Comparison of ENCODE assay signal across 38 cellular contexts in genomic region chr17:28618464-28618863, GRCh38.
"Had no signal": no experiment of that assay in that cellular context is flagged by ENCODE, and none has a peak within 500 bp of the region (broad histone marks: within the 10 kb centered on the region; RNA-seq: fewer than 3 reads in every experiment).

No MANE protein-coding gene starts in this region.

- DNase-seq: activated effector memory CD4-positive, alpha-beta T cell treated with Interleukin-2 at 50 U/mL for 16 hours; activated gamma-delta T cell; activated gamma-delta T cell treated with Interleukin-2 at 50 U/mL for 16 hours; activated naive CD4-positive, alpha-beta T cell; activated naive CD4-positive, alpha-beta T cell treated with anti-CD3 and anti-CD28 coated beads for 36 hours; activated naive CD4-positive, alpha-beta T cell treated with anti-CD3 and anti-CD28 coated beads, Interleukin-2, amount 10 ng/mL, durations not matched to agents 7 days and 5 days; activated naive CD4-positive, alpha-beta T cell treated with anti-CD3 and anti-CD28 coated beads, Interleukin-2, amount 50 U/mL, for 16 hours; activated naive CD4-positive, alpha-beta T cell treated with Interleukin-2 at 50 U/mL for 16 hours; activated naive CD8-positive, alpha-beta T cell treated with anti-CD3 and anti-CD28 coated beads, Interleukin-2, amount 10 ng/mL, durations not matched to agents 7 days and 5 days; activated T-cell treated with anti-CD3 and anti-CD28 coated beads for 4 hours; activated T-cell treated with anti-CD3 and anti-CD28 coated beads, Interleukin-2, amount 50 U/mL, for 1 hour; activated T-cell treated with anti-CD3 and anti-CD28 coated beads, Interleukin-2, amount 50 U/mL, for 24 hours; activated T-cell treated with anti-CD3 and anti-CD28 coated beads, Interleukin-2, amount 50 U/mL, for 4 hours; activated T-cell treated with anti-CD3 and anti-CD28 coated beads, Interleukin-2, amount 50 U/mL, for 48 hours; activated T-cell treated with anti-CD3 and anti-CD28 coated beads, Interleukin-2, amount 50 U/mL, for 72 hours; adrenal gland; amniotic stem cell; amygdala; anterior cingulate cortex; aorta; body of pancreas; brain microvascular endothelial cell; caudate nucleus; central memory CD4-positive, alpha-beta T cell; cerebellar nuclear complex had no signal

- H3K27me3 ChIP-seq: adrenal gland, ascending aorta, body of pancreas, brain microvascular endothelial cell, breast epithelium, cardiac muscle cell had no signal

- H3K4me1 Mint-ChIP-seq: activated naive CD4-positive, alpha-beta T cell treated with anti-CD3 and anti-CD28 coated beads, Interleukin-2, amount 10 ng/mL, durations not matched to agents 7 days and 5 days; activated naive CD8-positive, alpha-beta T cell treated with anti-CD3 and anti-CD28 coated beads, Interleukin-2, amount 10 ng/mL, durations not matched to agents 7 days and 5 days; activated T-helper 17 cell treated with anti-CD3 and anti-CD28 coated beads, Interleukin-2, amount 50 U/mL, for 72 hours; brain; central memory CD8-positive, alpha-beta T cell had no signal

- H3K9me3 ChIP-seq: adrenal gland, ascending aorta, body of pancreas, breast epithelium had no signal

- ATAC-seq: activated naive CD4-positive, alpha-beta T cell treated with anti-CD3 and anti-CD28 coated beads, Interleukin-2, amount 50 U/mL, for 72 hours; activated T-cell treated with anti-CD3 and anti-CD28 coated beads, Interleukin-2, amount 50 U/mL, for 4 hours; activated T-cell treated with anti-CD3 and anti-CD28 coated beads, Interleukin-2, amount 50 U/mL, for 72 hours; activated T-helper 17 cell treated with anti-CD3 and anti-CD28 coated beads, Interleukin-2, amount 50 U/mL, for 72 hours; body of pancreas had no signal

- H3K27me3 Mint-ChIP-seq: activated naive CD4-positive, alpha-beta T cell treated with anti-CD3 and anti-CD28 coated beads, Interleukin-2, amount 10 ng/mL, durations not matched to agents 7 days and 5 days; activated naive CD4-positive, alpha-beta T cell treated with anti-CD3 and anti-CD28 coated beads, Interleukin-2, amount 50 U/mL, for 24 hours; activated naive CD8-positive, alpha-beta T cell; activated naive CD8-positive, alpha-beta T cell treated with anti-CD3 and anti-CD28 coated beads, Interleukin-2, amount 10 ng/mL, durations not matched to agents 7 days and 5 days; activated T-cell treated with anti-CD3 and anti-CD28 coated beads, Interleukin-2, amount 50 U/mL, for 24 hours; activated T-helper 17 cell treated with anti-CD3 and anti-CD28 coated beads, Interleukin-2, amount 50 U/mL, for 72 hours; brain; central memory CD8-positive, alpha-beta T cell had no signal

- H3K27ac ChIP-seq: adrenal gland, ascending aorta, body of pancreas, brain microvascular endothelial cell, breast epithelium, cardiac muscle cell had no signal

- FAIRE-seq: astrocyte, bronchial epithelial cell had no signal

- H3K4me1 ChIP-seq: adrenal gland, ascending aorta, body of pancreas, breast epithelium had no signal

- H3K4me3 Mint-ChIP-seq: activated naive CD4-positive, alpha-beta T cell treated with anti-CD3 and anti-CD28 coated beads for 36 hours; activated naive CD4-positive, alpha-beta T cell treated with anti-CD3 and anti-CD28 coated beads, Interleukin-2, amount 10 ng/mL, durations not matched to agents 7 days and 5 days; activated naive CD4-positive, alpha-beta T cell treated with anti-CD3 and anti-CD28 coated beads, Interleukin-2, amount 50 U/mL, for 24 hours; activated naive CD8-positive, alpha-beta T cell; activated naive CD8-positive, alpha-beta T cell treated with anti-CD3 and anti-CD28 coated beads, Interleukin-2, amount 10 ng/mL, durations not matched to agents 7 days and 5 days; activated T-cell treated with anti-CD3 and anti-CD28 coated beads, Interleukin-2, amount 50 U/mL, for 24 hours; activated T-cell treated with anti-CD3 and anti-CD28 coated beads, Interleukin-2, amount 50 U/mL, for 4 hours; activated T-cell treated with anti-CD3 and anti-CD28 coated beads, Interleukin-2, amount 50 U/mL, for 72 hours; activated T-helper 1 cell treated with anti-CD3 and anti-CD28 coated beads, Interleukin-12 subunit alpha, Interleukin-12 subunit beta, Interleukin-2, Interleukin-4 antibody, amounts not matched to agents 30 ng/mL and 10 ng/mL and 1 ng/mL, durations not matched to agents 14 hours and 24 hours and 36 hours; activated T-helper 17 cell treated with anti-CD3 and anti-CD28 coated beads, Interleukin-2, amount 50 U/mL, for 72 hours; brain; central memory CD8-positive, alpha-beta T cell had no signal

- H3K4me3 ChIP-seq: adrenal gland, ascending aorta, body of pancreas, breast epithelium, cardiac muscle cell had no signal

- H3K9me3 Mint-ChIP-seq: activated naive CD4-positive, alpha-beta T cell treated with anti-CD3 and anti-CD28 coated beads for 36 hours; activated naive CD4-positive, alpha-beta T cell treated with anti-CD3 and anti-CD28 coated beads, Interleukin-2, amount 10 ng/mL, durations not matched to agents 7 days and 5 days; activated naive CD4-positive, alpha-beta T cell treated with anti-CD3 and anti-CD28 coated beads, Interleukin-2, amount 50 U/mL, for 24 hours; activated naive CD4-positive, alpha-beta T cell treated with anti-CD3 and anti-CD28 coated beads, Interleukin-2, amount 50 U/mL, for 72 hours; activated naive CD8-positive, alpha-beta T cell treated with anti-CD3 and anti-CD28 coated beads, Interleukin-2, amount 10 ng/mL, durations not matched to agents 7 days and 5 days; activated T-cell treated with anti-CD3 and anti-CD28 coated beads, Interleukin-2, amount 50 U/mL, for 24 hours; activated T-cell treated with anti-CD3 and anti-CD28 coated beads, Interleukin-2, amount 50 U/mL, for 4 hours; activated T-cell treated with anti-CD3 and anti-CD28 coated beads, Interleukin-2, amount 50 U/mL, for 72 hours; activated T-helper 1 cell treated with anti-CD3 and anti-CD28 coated beads, Interleukin-12 subunit alpha, Interleukin-12 subunit beta, Interleukin-2, Interleukin-4 antibody, amounts not matched to agents 30 ng/mL and 10 ng/mL and 1 ng/mL, durations not matched to agents 14 hours and 24 hours and 36 hours; activated T-helper 17 cell treated with anti-CD3 and anti-CD28 coated beads, Interleukin-2, amount 50 U/mL, for 72 hours; activated T-helper 2 cell treated with anti-CD3 and anti-CD28 coated beads, Interferon-gamma antibody, Interleukin-2, Interleukin-4, amounts not matched to agents 10 μg/mL and 5 μg/mL and 100 μg/mL, durations not matched to agents 14 hours and 24 hours and 36 hours; brain; central memory CD8-positive, alpha-beta T cell had no signal

- H3K27ac Mint-ChIP-seq: activated naive CD4-positive, alpha-beta T cell treated with anti-CD3 and anti-CD28 coated beads for 36 hours; activated naive CD4-positive, alpha-beta T cell treated with anti-CD3 and anti-CD28 coated beads, Interleukin-2, amount 10 ng/mL, durations not matched to agents 7 days and 5 days; activated naive CD4-positive, alpha-beta T cell treated with anti-CD3 and anti-CD28 coated beads, Interleukin-2, amount 50 U/mL, for 24 hours; activated naive CD4-positive, alpha-beta T cell treated with anti-CD3 and anti-CD28 coated beads, Interleukin-2, amount 50 U/mL, for 72 hours; activated naive CD8-positive, alpha-beta T cell; activated naive CD8-positive, alpha-beta T cell treated with anti-CD3 and anti-CD28 coated beads, Interleukin-2, amount 10 ng/mL, durations not matched to agents 7 days and 5 days; activated T-cell treated with anti-CD3 and anti-CD28 coated beads, Interleukin-2, amount 50 U/mL, for 24 hours; activated T-cell treated with anti-CD3 and anti-CD28 coated beads, Interleukin-2, amount 50 U/mL, for 72 hours; activated T-helper 1 cell treated with anti-CD3 and anti-CD28 coated beads, Interleukin-12 subunit alpha, Interleukin-12 subunit beta, Interleukin-2, Interleukin-4 antibody, amounts not matched to agents 30 ng/mL and 10 ng/mL and 1 ng/mL, durations not matched to agents 14 hours and 24 hours and 36 hours; activated T-helper 17 cell treated with anti-CD3 and anti-CD28 coated beads, Interleukin-2, amount 50 U/mL, for 72 hours; activated T-helper 2 cell treated with anti-CD3 and anti-CD28 coated beads, Interferon-gamma antibody, Interleukin-2, Interleukin-4, amounts not matched to agents 10 μg/mL and 5 μg/mL and 100 μg/mL, durations not matched to agents 14 hours and 24 hours and 36 hours; brain had no signal
